In the genomic region with DNA sequence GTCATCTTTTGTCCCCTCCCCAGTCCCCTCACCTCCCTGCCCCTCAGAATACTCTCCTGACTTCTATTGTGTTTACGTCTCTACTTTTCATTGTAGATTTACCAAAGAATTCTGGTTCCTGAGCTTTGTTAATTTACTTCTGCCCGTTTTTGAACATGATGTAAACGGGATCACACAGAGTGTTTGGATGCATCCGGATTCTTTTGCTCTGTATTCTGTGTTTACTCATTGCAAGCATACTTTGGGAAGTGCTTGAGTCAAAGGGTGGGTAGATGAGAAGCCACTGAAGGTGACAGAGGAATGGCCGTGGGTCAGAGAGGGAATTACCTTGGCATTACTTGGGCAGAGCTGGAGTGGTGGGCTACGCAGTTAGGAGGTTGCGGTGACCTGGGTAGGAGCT, we compare ENCODE assay signal across 18 cellular contexts. TPM values are rescaled to one million over a fixed set of nuclear protein-coding genes. Genes with fewer than 3 reads are reported as not detected.
A peak's percentile ranks its signal among the peaks of the same experiment; 100 is the strongest.
DNase-seq lines count a peak whose midpoint lies in the region; ATAC-seq and TF ChIP-seq lines count a peak whose summit lies in the region.
"Had no signal": no experiment of that assay in that cellular context is flagged by ENCODE, and none has a peak within 500 bp of the region (broad histone marks: within the 10 kb centered on the region; RNA-seq: fewer than 3 reads in every experiment).

No MANE protein-coding gene starts in this region.

- 0 out of 2 replicates have a peak overlapping the region, but pooled peaks have one; percentile 13 for H3K56ac ChIP-seq in IMR-90 (ENCODE audit: extremely low read depth, insufficient read depth, low read length)

- ATAC-seq in IMR-90 (ENCODE audit: low read depth) (peak; percentile 52), HG03432 (IDR thresholded peaks at IDR 0.05; ENCODE audit: unreplicated experiment) (no peak), HG03565 (IDR thresholded peaks at IDR 0.05; ENCODE audit: unreplicated experiment) (no peak)
- ATAC-seq: Right ventricle myocardium inferior, T-cell had no signal

- BruUV-seq in IMR-90 (replicated peaks; lab: Mats Ljungman, UMichigan), result no TSS peak

- dilution Hi-C loops in IMR-90 (cut with HindIII; ENCODE audit: low sequenced_read_pairs, unreplicated experiment), result loop anchor here (25.0 kb wide), 1 partner anchor 962 kb away; no protein-coding TSS in a partner anchor

- H2BK12ac ChIP-seq in neuronal stem cell (ENCODE audit: low read length), result peak overlapping the region; percentile 10

- no peak for TF ChIP-seq EP300 in suprapubic skin (IDR thresholded peaks at IDR 0.05)

- H3K9ac ChIP-seq in IMR-90 (ENCODE audit: low read depth, low read length) (no peak overlapping the region), neuronal stem cell (ENCODE audit: low read depth, low read length, poor library complexity) (no peak overlapping the region)

- H2BK20ac ChIP-seq in IMR-90 (ENCODE audit: low read depth, low read length), result peak overlapping the region; percentile 81

- H3K18ac ChIP-seq in IMR-90 (ENCODE audit: low read depth, low read length) (peak overlapping the region; percentile 14), neuronal stem cell (ENCODE audit: low read length) (no peak overlapping the region)

- no peak overlapping the region for H4K5ac ChIP-seq in IMR-90 (ENCODE audit: low read depth, low read length)

- H4K20me1 ChIP-seq in IMR-90 (ENCODE audit: insufficient read depth, low read length), result peaks cover 5% of the 10 kb centered on the region; the same call in 1 of the 2 replicates

- no peak for TF ChIP-seq RAD21 in IMR-90 (IDR thresholded peaks at IDR 0.05; ENCODE audit: low read length)

- 45% methylated on average over 5 of the region's 7 CpGs; no CpG with 5 or more reads in 1 of the 2 experiments for WGBS in IMR-90 (ENCODE audit: extremely low coverage in 2 of 2, insufficient read length in 1 of 2), 2 experiments
- WGBS in neuronal stem cell (ENCODE audit: extremely low coverage in 2 of 2, insufficient read length in 2 of 2, insufficient replicate concordance in 1 of 2), 2 donors, result no CpG with 5 or more reads among the region's 7 CpGs
- WGBS in urinary bladder, result 65% methylated on average over 7 of the region's 7 CpGs
- 84% methylated on average over 7 of the region's 7 CpGs for whole genome bisulfite sequencing in suprapubic skin

- peak overlapping the region in 1 of 2 experiments; percentile 79; a peak in 2 of 4 replicates for H4K8ac ChIP-seq in IMR-90 (ENCODE audit: low read depth in 2 of 2, low read length in 2 of 2)
- no peak overlapping the region for H4K8ac ChIP-seq in neuronal stem cell (ENCODE audit: low read depth, low read length)

- in situ Hi-C loops in IMR-90 (cut with MboI; ENCODE audit: low sequenced_read_pairs), result loop anchor here (25.0 kb wide), 1 partner anchor 1587 kb away; the partner anchor contains the start of gene MSL3

- H2BK15ac ChIP-seq in IMR-90 (ENCODE audit: low read depth, low read length) (peak overlapping the region; percentile 74; the same call in 2 of the 3 replicates), neuronal stem cell (ENCODE audit: low read length) (no peak overlapping the region)

- H3K79me1 ChIP-seq in IMR-90 (ENCODE audit: low read depth in 1 of 2, low read length in 2 of 2), result 0 out of 4 replicates have a peak, but pooled peaks cover 0 to 5% of the 10 kb centered on the region in 2 experiments
- H3K79me1 ChIP-seq in neuronal stem cell (ENCODE audit: low read depth, low read length), result peaks cover 5% of the 10 kb centered on the region

- no peak overlapping the region for H3K4me3 ChIP-seq in IMR-90 (ENCODE audit: insufficient read depth, low read depth, low read length)
- no peak overlapping the region for H3K4me3 ChIP-seq in coronary artery
- no peak overlapping the region for H3K4me3 ChIP-seq in neuronal stem cell (ENCODE audit: low read length in 2 of 2)
- no peak overlapping the region for H3K4me3 ChIP-seq in urinary bladder (ENCODE audit: low read depth, low read length)
- H3K4me3 ChIP-seq in suprapubic skin, result no peak overlapping the region
- H3K4me3 ChIP-seq: left ventricle myocardium inferior had no signal

- peak overlapping the region; percentile 90 for H2AK5ac ChIP-seq in IMR-90 (ENCODE audit: low read depth, low read length)
- no peak overlapping the region for H2AK5ac ChIP-seq in neuronal stem cell (ENCODE audit: low read depth, low read length)

- H3K23ac ChIP-seq in IMR-90 (ENCODE audit: low read depth, low read length) (peak overlapping the region; percentile 68), neuronal stem cell (ENCODE audit: low read depth, low read length, poor library complexity) (no peak overlapping the region)

- no peaks in the 10 kb centered on the region for H3K36me3 ChIP-seq in IMR-90 (ENCODE audit: control insufficient read depth, insufficient read depth, low read length)
- no peaks in the 10 kb centered on the region for H3K36me3 ChIP-seq in neuronal stem cell (replicated peaks in 1 of 2; ENCODE audit: control insufficient read depth in 2 of 2, insufficient read depth in 2 of 2, low read length in 2 of 2)
- H3K36me3 ChIP-seq in urinary bladder (ENCODE audit: insufficient read depth), result no peaks in the 10 kb centered on the region
- H3K36me3 ChIP-seq in suprapubic skin, result no peaks in the 10 kb centered on the region
- H3K36me3 ChIP-seq: left ventricle myocardium inferior had no signal

- peaks cover 17% of the 10 kb centered on the region for H3K4me1 ChIP-seq in IMR-90 (ENCODE audit: control insufficient read depth, insufficient read depth, low read length)
- peaks cover 2 to 16% of the 10 kb centered on the region in 2 donors for H3K4me1 ChIP-seq in neuronal stem cell (ENCODE audit: control insufficient read depth in 2 of 2, insufficient read depth in 1 of 2, low read depth in 1 of 2, low read length in 2 of 2)
- peaks cover 2% of the 10 kb centered on the region for H3K4me1 ChIP-seq in urinary bladder (ENCODE audit: insufficient read depth)
- peaks cover 21% of the 10 kb centered on the region for H3K4me1 ChIP-seq in suprapubic skin

- H4K91ac ChIP-seq in IMR-90 (ENCODE audit: insufficient read depth, low read depth, low read length) (peak overlapping the region; percentile 75), neuronal stem cell (ENCODE audit: low read depth, low read length, poor library complexity) (no peak overlapping the region)

- DNase-seq in IMR-90 (peak; percentile 38), coronary artery (ENCODE audit: low spot score) (no peak), neuronal stem cell (ENCODE audit: low spot score) (no peak), suprapubic skin (ENCODE audit: low spot score in 2 of 2) (no peak)
- DNase-seq: activated CD4-positive, alpha-beta T cell treated with anti-CD3 and anti-CD28 coated beads, Interleukin-2, amount 10 ng/mL, durations not matched to agents 7 days and 5 days; activated CD8-positive, alpha-beta memory T cell treated with anti-CD3 and anti-CD28 coated beads, Interleukin-2, amount 50 U/mL, for 4 hours; Caco-2; effector CD8-positive, alpha-beta T cell; glutamatergic neuron; left ventricle myocardium inferior; NCI-H1105; NCI-H526; stimulated activated CD4-positive, alpha-beta T cell treated with anti-CD3 and anti-CD28 coated beads, Interleukin-4, amount 100 ng/mL, for 1 hour; T-cell had no signal

- H2BK5ac ChIP-seq in IMR-90 (ENCODE audit: low read depth, low read length, poor library complexity, severe bottlenecking) (peak overlapping the region; percentile 65), neuronal stem cell (ENCODE audit: low read length) (no peak overlapping the region)

- H3K14ac ChIP-seq in IMR-90 (replicated peaks; ENCODE audit: low read depth, low read length), result peak overlapping the region; percentile 26; the same call in 1 of the 2 replicates
- H3K14ac ChIP-seq in neuronal stem cell (ENCODE audit: low read length), result no peak overlapping the region

- H2BK120ac ChIP-seq in IMR-90 (ENCODE audit: low read depth, low read length) (peak overlapping the region; percentile 79), neuronal stem cell (ENCODE audit: low read depth, low read length) (no peak overlapping the region)

- H2AFZ ChIP-seq in IMR-90 (replicated peaks; ENCODE audit: low read length, poor library complexity) (peak overlapping the region; percentile 44), neuronal stem cell (ENCODE audit: low read length) (no peak overlapping the region)

- H3K27ac ChIP-seq in IMR-90 (ENCODE audit: insufficient read depth, low read length) (peak overlapping the region; percentile 25), coronary artery (peak overlapping the region; percentile 3 to 29), neuronal stem cell (replicated peaks; ENCODE audit: low read length) (no peak overlapping the region), urinary bladder (ENCODE audit: low read depth) (peak overlapping the region; percentile 43), suprapubic skin (no peak overlapping the region)
- H3K27ac ChIP-seq: left ventricle myocardium inferior had no signal

- CTCF ChIA-PET in IMR-90 (lab: Yijun Ruan, JAX), result interaction anchor here (1.2 kb wide), 1 partner anchor 55 kb away, joined by 4 read pairs; no protein-coding TSS in a partner anchor

- H2AK9ac ChIP-seq in IMR-90 (replicated peaks; ENCODE audit: low read depth, low read length, poor library complexity), result peak overlapping the region; percentile 15

- TF ChIP-seq POLR2A in IMR-90 (IDR thresholded peaks at IDR 0.05; ENCODE audit: low read depth, low read length) (no peak), suprapubic skin (IDR thresholded peaks at IDR 0.05) (no peak)

- peaks cover 2% of the 10 kb centered on the region; the same call in 1 of the 2 replicates for H3K9me1 ChIP-seq in IMR-90 (ENCODE audit: insufficient read depth, low read length)

- H3K4ac ChIP-seq in IMR-90 (ENCODE audit: low read depth, low read length) (peak overlapping the region; percentile 85), neuronal stem cell (ENCODE audit: low read length) (no peak overlapping the region)

- TF ChIP-seq CTCF in IMR-90 (conservative IDR thresholded peaks at IDR 0.05; ENCODE audit: low read depth, low read length) (no peak), coronary artery (IDR thresholded peaks at IDR 0.05) (no peak), suprapubic skin (IDR thresholded peaks at IDR 0.05) (no peak)

- intact Hi-C loops in IMR-90 (cut with micrococcal nuclease), result no loop called here

- H3K9me3 ChIP-seq in IMR-90 (ENCODE audit: control insufficient read depth, insufficient read depth, low read length), result no peaks in the 10 kb centered on the region
- no peaks in the 10 kb centered on the region for H3K9me3 ChIP-seq in neuronal stem cell (replicated peaks in 1 of 2; ENCODE audit: control insufficient read depth in 2 of 2, insufficient read depth in 1 of 2, low read depth in 1 of 2, low read length in 2 of 2)
- H3K9me3 ChIP-seq in suprapubic skin, result no peaks in the 10 kb centered on the region
- H3K9me3 ChIP-seq: Caco-2, left ventricle myocardium inferior had no signal

- POLR2A ChIA-PET in IMR-90 (lab: Charles Lee; ENCODE audit: unreplicated experiment), result no interaction called here

- H3K4me2 ChIP-seq in IMR-90 (ENCODE audit: low read depth, low read length) (peak overlapping the region; percentile 21), neuronal stem cell (ENCODE audit: insufficient read depth, low read length, poor library complexity, severe bottlenecking) (no peak overlapping the region)

- H3K27me3 ChIP-seq in IMR-90 (ENCODE audit: control insufficient read depth, insufficient read depth, low read length) (no peaks in the 10 kb centered on the region), neuronal stem cell (ENCODE audit: control insufficient read depth in 3 of 3, insufficient read depth in 3 of 3, low read depth in 1 of 3, low read length in 3 of 3) (no peaks in the 10 kb centered on the region), suprapubic skin (no peaks in the 10 kb centered on the region)

RNA-seq across cellular contexts. Expression of gene CLCN4, which starts 18.0 kb away (rescaled TPM):
- total RNA-seq in IMR-90 (2012; rRNA removed) (3.9 and 4.5 TPM in 2 replicates), urinary bladder (4.4 TPM), suprapubic skin (1 to 10 TPM in 3 of 4 donors, under 1 TPM in 1; 0.48 to 3.1 (median 2.5) TPM)
- polyA plus RNA-seq in IMR-90 (2012; rRNA removed) (2.2 and 2.5 TPM in 2 replicates), urinary bladder (1.0 TPM)
- 1.7 and 1.9 TPM in 2 replicates for polyA plus RNA-seq in IMR-90 (2012; cell fraction: cytosol; rRNA removed)
- 0.87 and 0.94 TPM in 2 replicates for polyA plus RNA-seq in IMR-90 (2012; cell fraction: nucleus; rRNA removed; ENCODE audit: low replicate concordance)
- polyA plus RNA-seq in neuronal stem cell (2013, experiment 1 of 2), result 4.4 TPM
- 4.3 TPM for polyA plus RNA-seq in neuronal stem cell (2013, experiment 2 of 2)
- total RNA-seq: activated CD4-positive, alpha-beta T cell treated with anti-CD3 and anti-CD28 coated beads, Interleukin-2, amount 10 ng/mL, durations not matched to agents 7 days and 5 days had no signal

Comparison
In these comparisons a context has a peak if more than half of its experiments do, and no peak if none do; other contexts are left out.
1. H3K27ac ChIP-seq: peak in IMR-90 (single experiment), coronary artery (2 of 2) and urinary bladder (single experiment); none in neuronal stem cell (single experiment) and suprapubic skin (single experiment).